1 cellular context compared by ENCODE assay signal in the genomic region with DNA sequence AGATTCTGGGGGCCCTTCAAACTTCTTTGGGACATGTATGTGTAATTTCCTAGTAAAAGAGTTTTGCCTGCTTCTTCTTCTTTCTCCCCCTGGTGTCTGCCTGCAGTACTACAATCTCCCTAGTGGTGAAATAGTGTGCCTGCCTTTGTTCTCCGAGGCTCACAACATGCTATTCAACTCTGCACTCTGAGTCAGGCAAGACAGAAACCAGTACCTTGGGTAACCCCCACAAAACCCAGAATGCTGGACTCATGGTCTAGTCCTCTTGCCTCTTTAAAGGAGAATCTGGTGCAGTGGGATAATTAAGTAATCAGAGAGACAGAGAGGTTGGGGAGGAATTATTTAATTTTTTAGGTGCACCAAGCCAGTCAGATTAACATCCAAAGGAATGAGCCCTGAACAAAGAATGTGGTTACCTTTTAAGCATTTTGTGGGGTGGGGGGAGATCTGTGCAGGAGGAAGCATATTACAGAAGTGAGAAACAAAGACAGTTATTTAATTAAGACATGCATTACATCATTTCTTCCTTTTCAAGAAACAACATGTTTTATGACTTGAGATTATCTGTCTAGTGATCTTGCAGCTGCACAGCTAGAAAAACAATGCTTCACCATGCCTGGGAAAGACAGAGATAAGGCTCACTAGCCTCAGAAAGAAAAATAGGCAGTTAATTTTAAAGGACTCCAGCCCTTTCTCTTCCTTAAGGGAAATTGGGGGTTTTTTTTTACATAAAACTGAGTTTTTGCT.
TF ChIP-seq lines count a peak whose summit lies in the region.

No MANE protein-coding gene starts in this region.

TF ChIP-seq in GM12878, 131 proteins besides CTCF, POLR2A, EP300 and RAD21 (continued from another document):
- TF ChIP-seq ZNF592 (IDR thresholded peaks at IDR 0.05) (no peak), ZNF622 (IDR thresholded peaks at IDR 0.05) (no peak), IKZF1 (conservative IDR thresholded peaks at IDR 0.05) (peak; percentile 78), NR2C1 (IDR thresholded peaks at IDR 0.05) (0 out of 2 replicates have a peak, but pooled peaks have one; percentile 4), BCL11A (IDR thresholded peaks at IDR 0.05; ENCODE audit: low read depth, low read length) (peak; percentile 37; the same call in 1 of the 2 replicates), BCLAF1 (IDR thresholded peaks at IDR 0.05) (no peak), RUNX3 (IDR thresholded peaks at IDR 0.05; ENCODE audit: low read length) (peak; percentile 87), CBX5 (IDR thresholded peaks at IDR 0.05; ENCODE audit: low read depth) (no peak), SP1 (IDR thresholded peaks at IDR 0.05; ENCODE audit: low read depth, low read length) (no peak), IKZF2 (IDR thresholded peaks at IDR 0.05) (peak; percentile 71 to 84), CEBPZ (IDR thresholded peaks at IDR 0.05; ENCODE audit: low read depth, low read length) (no peak)
- TF ChIP-seq, protein P1, sequence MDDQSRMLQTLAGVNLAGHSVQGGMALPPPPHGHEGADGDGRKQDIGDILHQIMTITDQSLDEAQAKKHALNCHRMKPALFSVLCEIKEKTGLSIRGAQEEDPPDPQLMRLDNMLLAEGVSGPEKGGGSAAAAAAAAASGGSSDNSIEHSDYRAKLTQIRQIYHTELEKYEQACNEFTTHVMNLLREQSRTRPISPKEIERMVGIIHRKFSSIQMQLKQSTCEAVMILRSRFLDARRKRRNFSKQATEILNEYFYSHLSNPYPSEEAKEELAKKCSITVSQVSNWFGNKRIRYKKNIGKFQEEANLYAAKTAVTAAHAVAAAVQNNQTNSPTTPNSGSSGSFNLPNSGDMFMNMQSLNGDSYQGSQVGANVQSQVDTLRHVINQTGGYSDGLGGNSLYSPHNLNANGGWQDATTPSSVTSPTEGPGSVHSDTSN (IDR thresholded peaks at IDR 0.05; ENCODE audit: insufficient replicate concordance, low read depth, low read length): no peak
